In genomic region chr2:47323009-47323821, GRCh38 we compare ENCODE assay signal across 9 cellular contexts. TPM values are rescaled to one million over a fixed set of nuclear protein-coding genes. Genes with fewer than 3 reads are reported as not detected.
DNase-seq lines count a peak whose midpoint lies in the region; ATAC-seq and TF ChIP-seq lines count a peak whose summit lies in the region.
"Had no signal": no experiment of that assay in that cellular context is flagged by ENCODE, and none has a peak within 500 bp of the region (broad histone marks: within the 10 kb centered on the region; RNA-seq: fewer than 3 reads in every experiment).

No MANE protein-coding gene starts in this region.

- peak overlapping the region in 1 of 2 experiments; percentile 30 for H3K18ac ChIP-seq in mesenchymal stem cell (ENCODE audit: low read depth in 1 of 2, low read length in 2 of 2)

- peak; percentile 30 to 62 (median 52) for DNase-seq in CD4-positive, alpha-beta T cell
- DNase-seq in NCI-H748 treated with DMSO at 0.1 percent for 48 hours (lab: John Stamatoyannopoulos, UW) (peak; percentile 46), dorsolateral prefrontal cortex (peak; percentile 58 to 87 (median 78)), mesenchymal stem cell (peak; percentile 74)
- peak; percentile 46 to 54 for DNase-seq in activated CD4-positive, alpha-beta T cell treated with anti-CD3 and anti-CD28 coated beads, Interleukin-2, amount 50 U/mL, for 24 hours (ENCODE audit: low read depth in 1 of 2, low spot score in 1 of 2)
- DNase-seq in stimulated activated CD8-positive, alpha-beta memory T cell treated with anti-CD3 and anti-CD28 coated beads, Interleukin-15, amount 100 ng/mL, for 48 hours (ENCODE audit: low read depth in 2 of 2) = peak; percentile 35 to 38

- H3K4me1 ChIP-seq in mesenchymal stem cell (ENCODE audit: control insufficient read depth, insufficient read depth, low read depth, low read length) = peaks cover 13% of the 10 kb centered on the region

- no peak overlapping the region for H3K27ac ChIP-seq in CD4-positive, alpha-beta T cell (ENCODE audit: low read depth, low read length)
- peak overlapping the region in 52 of 59 donors; percentile 3 to 100 (median 90) for H3K27ac ChIP-seq in dorsolateral prefrontal cortex
- no peak overlapping the region for H3K27ac ChIP-seq in mesenchymal stem cell (ENCODE audit: low read length, poor library complexity, severe bottlenecking)

- H2AK5ac ChIP-seq in mesenchymal stem cell (ENCODE audit: low read length, severe bottlenecking) = no peak overlapping the region

- H3K79me1 ChIP-seq in mesenchymal stem cell (replicated peaks; ENCODE audit: low read length, poor library complexity, severe bottlenecking) = peaks cover 1% of the 10 kb centered on the region

- peak; percentile 68 for TF ChIP-seq CTCF in CD4-positive, alpha-beta T cell (IDR thresholded peaks at IDR 0.05)
- peak; percentile 72 to 99 (median 97) for TF ChIP-seq CTCF in dorsolateral prefrontal cortex (IDR thresholded peaks at IDR 0.05 in 54 of 56, conservative IDR thresholded peaks at IDR 0.05 in 2 of 56; ENCODE audit: low read depth in 1 of 56, partially characterized antibody in 56 of 56)

- H3K9me3 ChIP-seq in CD4-positive, alpha-beta T cell (ENCODE audit: control insufficient read depth, low read length) = no peaks in the 10 kb centered on the region
- H3K9me3 ChIP-seq in mesenchymal stem cell (ENCODE audit: control insufficient read depth, low read length) = no peaks in the 10 kb centered on the region

- CTCF ChIA-PET in CD4-positive, alpha-beta T cell (lab: Charles Lee) = interaction anchor here (0.6 to 1.3 kb wide), 9 partner anchors 10 to 407 kb away, joined by 3 to 7 read pairs (median 4); partner anchors contain the start of gene MCFD2

- H3K14ac ChIP-seq in mesenchymal stem cell (ENCODE audit: low read length in 2 of 2) = no peak overlapping the region

- H2BK5ac ChIP-seq in mesenchymal stem cell (ENCODE audit: low read depth, low read length, poor library complexity, severe bottlenecking) = no peak overlapping the region

- H3K27me3 Mint-ChIP-seq in CD4-positive, alpha-beta T cell = peaks cover 4% of the 10 kb centered on the region

- WGBS in mesenchymal stem cell = 36% methylated on average over 12 of the region's 12 CpGs

- no peaks in the 10 kb centered on the region for H3K4me1 Mint-ChIP-seq in CD4-positive, alpha-beta T cell (ENCODE audit: low read depth)

- no peaks in the 10 kb centered on the region for H3K9me3 Mint-ChIP-seq in CD4-positive, alpha-beta T cell

- no peak overlapping the region for H4K8ac ChIP-seq in mesenchymal stem cell (ENCODE audit: low read length)

- POLR2A ChIA-PET in CD4-positive, alpha-beta T cell (lab: Charles Lee) = no interaction called here

- no peaks in the 10 kb centered on the region for H3K36me3 Mint-ChIP-seq in CD4-positive, alpha-beta T cell (ENCODE audit: low read depth)

- H3K27me3 ChIP-seq in CD4-positive, alpha-beta T cell (ENCODE audit: control insufficient read depth, insufficient read depth, low read length) = no peaks in the 10 kb centered on the region
- no peaks in the 10 kb centered on the region for H3K27me3 ChIP-seq in dorsolateral prefrontal cortex
- peaks cover 0 to 3% of the 10 kb centered on the region in 2 experiments for H3K27me3 ChIP-seq in mesenchymal stem cell (ENCODE audit: control insufficient read depth in 1 of 2, insufficient read depth in 1 of 2, low read length in 2 of 2)

- peak overlapping the region in 1 of 2 experiments; percentile 95 for H2BK12ac ChIP-seq in mesenchymal stem cell (ENCODE audit: low read length in 2 of 2)

- no peak overlapping the region for H4K91ac ChIP-seq in mesenchymal stem cell (ENCODE audit: low read length)

- H2BK15ac ChIP-seq in mesenchymal stem cell (ENCODE audit: low read depth, poor library complexity, severe bottlenecking) = no peak overlapping the region

- no peak overlapping the region for H3K23ac ChIP-seq in mesenchymal stem cell (ENCODE audit: low read length in 2 of 2)

- no peak overlapping the region for H3K4me3 Mint-ChIP-seq in CD4-positive, alpha-beta T cell

- H2AFZ ChIP-seq in mesenchymal stem cell (ENCODE audit: low read depth, low read length) = no peak overlapping the region

- H3K4me2 ChIP-seq in mesenchymal stem cell (ENCODE audit: low read length, poor library complexity, severe bottlenecking) = no peak overlapping the region

- H3K4me3 ChIP-seq in dorsolateral prefrontal cortex = no peak overlapping the region
- no peak overlapping the region for H3K4me3 ChIP-seq in mesenchymal stem cell (ENCODE audit: insufficient read depth in 1 of 2, low read depth in 1 of 2, low read length in 2 of 2)

- peak; percentile 96 for ATAC-seq in CD4-positive, alpha-beta T cell (ENCODE audit: poor library complexity)
- ATAC-seq in GM19372 (IDR thresholded peaks at IDR 0.05; ENCODE audit: low read depth, unreplicated experiment) (peak; percentile 91), HG03469 (IDR thresholded peaks at IDR 0.05; ENCODE audit: unreplicated experiment) (peak; percentile 90)

- peak overlapping the region; percentile 19 for H3K9ac ChIP-seq in mesenchymal stem cell (ENCODE audit: low read length)

- H3K27ac Mint-ChIP-seq in CD4-positive, alpha-beta T cell = no peak overlapping the region

- H3K4ac ChIP-seq in mesenchymal stem cell (ENCODE audit: low read depth in 1 of 2, low read length in 2 of 2) = peak overlapping the region in 1 of 2 experiments; percentile 43

- no peak overlapping the region for H2BK120ac ChIP-seq in mesenchymal stem cell (ENCODE audit: low read depth, low read length)

- H3K36me3 ChIP-seq in mesenchymal stem cell (ENCODE audit: control insufficient read depth in 1 of 2, insufficient read depth in 2 of 2, low read depth in 1 of 2, low read length in 2 of 2) = no peaks in the 10 kb centered on the region

- intact Hi-C loops in CD4-positive, alpha-beta T cell (cut with DNase I, micrococcal nuclease) = loop anchor here in 1 of 2 experiments (2.0 kb wide), 1 partner anchor 406 kb away; no protein-coding TSS in a partner anchor
- intact Hi-C loops in dorsolateral prefrontal cortex (cut with DNase I) = loop anchor here (2.0 to 10.0 kb wide), 4 partner anchors 281 to 668 kb away; partner anchors contain the start of gene MCFD2 (in 1 of the 2)

RNA-seq across cellular contexts. Expression of gene EPCAM, which starts 45.9 kb away (rescaled TPM):
- not detected for total RNA-seq in CD4-positive, alpha-beta T cell
- total RNA-seq in dorsolateral prefrontal cortex = 10 to 100 TPM in 2 of 120 experiments, 1 to 10 TPM in 104, under 1 TPM in 10, not detected in 4; 0.62 to 11.2 (median 1.9) TPM
- polyA plus RNA-seq in mesenchymal stem cell (2013, experiment 1 of 2) = 0.37 TPM
- polyA plus RNA-seq in mesenchymal stem cell (2013, experiment 2 of 2) = 0.38 TPM
- total RNA-seq: T-helper 1 cell treated with Interleukin-12 subunit alpha and Interleukin-12 subunit beta and Interleukin-4 antibody, amounts not matched to agents 30 ng/mL and 1 ng/mL, for 36 hours had no signal

Comparison
In these comparisons a context has a peak if more than half of its experiments do, and no peak if none do; other contexts are left out.
1. H3K27ac ChIP-seq: peak in dorsolateral prefrontal cortex (52 of 59); none in CD4-positive, alpha-beta T cell (single experiment) and mesenchymal stem cell (single experiment).
2. Peak in every context shown above with its lines, with median percentiles within 50 percentile points of each other: ATAC-seq and DNase-seq.